2 cellular contexts compared by ENCODE assay signal in genomic region chr3:38541800-38542199, GRCh38.
TF ChIP-seq lines count a peak whose summit lies in the region.

No MANE protein-coding gene starts in this region.

TF ChIP-seq in SK-N-SH, 30 proteins besides CTCF, POLR2A, EP300 and RAD21 (continued from another document):
- TF ChIP-seq, protein P1, sequence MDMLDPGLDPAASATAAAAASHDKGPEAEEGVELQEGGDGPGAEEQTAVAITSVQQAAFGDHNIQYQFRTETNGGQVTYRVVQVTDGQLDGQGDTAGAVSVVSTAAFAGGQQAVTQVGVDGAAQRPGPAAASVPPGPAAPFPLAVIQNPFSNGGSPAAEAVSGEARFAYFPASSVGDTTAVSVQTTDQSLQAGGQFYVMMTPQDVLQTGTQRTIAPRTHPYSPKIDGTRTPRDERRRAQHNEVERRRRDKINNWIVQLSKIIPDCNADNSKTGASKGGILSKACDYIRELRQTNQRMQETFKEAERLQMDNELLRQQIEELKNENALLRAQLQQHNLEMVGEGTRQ (IDR thresholded peaks at IDR 0.05; ENCODE audit: borderline replicate concordance, low read depth, low read length): no peak
- TF ChIP-seq GABPA (IDR thresholded peaks at IDR 0.05; ENCODE audit: low read depth): no peak
- TF ChIP-seq, protein P2, sequence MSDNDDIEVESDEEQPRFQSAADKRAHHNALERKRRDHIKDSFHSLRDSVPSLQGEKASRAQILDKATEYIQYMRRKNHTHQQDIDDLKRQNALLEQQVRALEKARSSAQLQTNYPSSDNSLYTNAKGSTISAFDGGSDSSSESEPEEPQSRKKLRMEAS (IDR thresholded peaks at IDR 0.05; ENCODE audit: low read depth): no peak
- TF ChIP-seq YY1 (IDR thresholded peaks at IDR 0.05; ENCODE audit: low read depth): no peak
- no peak for TF ChIP-seq ZBTB33 (IDR thresholded peaks at IDR 0.05; ENCODE audit: borderline replicate concordance, low read depth)
- TF ChIP-seq SMC3 (IDR thresholded peaks at IDR 0.05; ENCODE audit: low read depth, low read length): no peak
- TF ChIP-seq JUND (IDR thresholded peaks at IDR 0.05): no peak
- no peak for TF ChIP-seq FOXJ3 (CRISPR knock-in tag; IDR thresholded peaks at IDR 0.05)
- TF ChIP-seq TEAD4 (IDR thresholded peaks at IDR 0.05; ENCODE audit: borderline replicate concordance, insufficient read depth): no peak
- TF ChIP-seq EZH2phosphoT487 (IDR thresholded peaks at IDR 0.05; ENCODE audit: borderline replicate concordance, low read depth): no peak
- TF ChIP-seq FOXM1 (IDR thresholded peaks at IDR 0.05; ENCODE audit: low read depth): no peak

TF ChIP-seq in SK-N-SH treated with all-trans-retinoic acid at 6 μM for 48 hours, 23 proteins besides CTCF, POLR2A, EP300 and RAD21 (continued from another document):
- TF ChIP-seq TSHZ2 (CRISPR knock-in tag; IDR thresholded peaks at IDR 0.05): no peak
- no peak for TF ChIP-seq GLIS3 (CRISPR knock-in tag; IDR thresholded peaks at IDR 0.05)
- TF ChIP-seq ZNF8 (CRISPR knock-in tag; IDR thresholded peaks at IDR 0.05): no peak
- TF ChIP-seq TCF4 (CRISPR knock-in tag; IDR thresholded peaks at IDR 0.05; ENCODE audit: borderline replicate concordance): no peak
- no peak for TF ChIP-seq ZFP30 (CRISPR knock-in tag; IDR thresholded peaks at IDR 0.05)
